In the genomic region with DNA sequence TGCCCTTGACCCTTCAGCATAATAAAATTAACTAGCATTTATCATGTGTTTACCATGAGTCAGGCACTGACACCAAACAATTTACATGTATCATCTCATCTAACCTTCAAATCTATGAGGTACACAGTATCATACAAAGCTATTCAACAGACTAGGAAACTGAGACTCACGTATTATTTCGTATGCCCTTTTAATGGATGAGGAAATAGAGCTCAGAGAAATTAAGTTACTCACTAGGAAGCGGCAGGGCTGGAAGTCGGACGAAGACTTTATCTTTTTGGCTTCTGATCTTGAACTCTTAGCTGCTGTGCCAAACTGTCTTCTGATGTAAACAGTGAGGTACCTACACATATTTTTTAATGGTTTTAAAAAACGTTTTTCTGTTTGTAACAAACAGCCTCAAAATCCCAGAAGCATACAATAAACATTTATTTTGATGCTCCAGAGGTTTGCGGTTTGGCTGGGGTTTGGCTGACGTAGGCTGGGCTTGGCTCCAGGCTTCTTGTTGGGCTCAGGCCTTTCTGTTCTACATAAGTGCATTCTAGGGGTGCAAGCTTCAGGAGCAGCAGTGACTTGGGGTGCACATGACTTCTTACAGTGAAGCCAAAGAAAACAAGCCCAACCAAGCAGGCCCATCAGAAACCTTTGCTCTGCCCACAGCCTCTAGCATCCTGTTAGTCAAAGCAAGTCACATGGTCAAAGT, we compare ENCODE assay signal across 18 cellular contexts.
"Had no signal": no experiment of that assay in that cellular context is flagged by ENCODE, and none has a peak within 500 bp of the region (broad histone marks: within the 10 kb centered on the region; RNA-seq: fewer than 3 reads in every experiment).

No MANE protein-coding gene starts in this region.

- H3K9me3 ChIP-seq: gastroesophageal sphincter, neutrophil, ovary, prostate gland, uterus had no signal

- ATAC-seq: activated T-cell treated with anti-CD3 and anti-CD28 coated beads, Interleukin-2, amount 50 U/mL, for 72 hours; gastroesophageal sphincter; T-helper 17 cell had no signal

- H3K36me3 ChIP-seq: gastroesophageal sphincter, neutrophil, ovary, prostate gland, stomach, uterus had no signal

- H3K4me1 ChIP-seq: gastroesophageal sphincter, prostate gland, stomach, uterus had no signal

- H3K4me3 ChIP-seq: gastroesophageal sphincter, lung, ovary, prostate gland, stomach, uterus had no signal

- DNase-seq: activated CD4-positive, alpha-beta memory T cell treated with anti-CD3 and anti-CD28 coated beads for 36 hours; activated CD4-positive, alpha-beta T cell treated with anti-CD3 and anti-CD28 coated beads for 48 hours; activated effector memory CD4-positive, alpha-beta T cell treated with anti-CD3 and anti-CD28 coated beads, Interleukin-2, amount 50 U/mL, for 16 hours; activated naive CD4-positive, alpha-beta T cell treated with anti-CD3 and anti-CD28 coated beads, Interleukin-2, amount 10 ng/mL, durations not matched to agents 7 days and 5 days; activated T-cell treated with anti-CD3 and anti-CD28 coated beads, Interleukin-2, amount 50 U/mL, for 72 hours; amygdala; effector CD4-positive, alpha-beta T cell; head of caudate nucleus; ovary; stimulated activated CD4-positive, alpha-beta T cell treated with anti-CD3 and anti-CD28 coated beads, Interleukin-12 subunit alpha, Interleukin-12 subunit beta, amount 100 ng/mL, for 4 hours; stomach; T-helper 17 cell; trophoblast cell; uterus had no signal

- H3K27me3 ChIP-seq: ovary, uterus had no signal

- H3K27ac ChIP-seq: gastroesophageal sphincter, neutrophil, ovary, prostate gland, stomach, uterus had no signal
